Comparison of ENCODE assay signal across 9 cellular contexts in the genomic region with DNA sequence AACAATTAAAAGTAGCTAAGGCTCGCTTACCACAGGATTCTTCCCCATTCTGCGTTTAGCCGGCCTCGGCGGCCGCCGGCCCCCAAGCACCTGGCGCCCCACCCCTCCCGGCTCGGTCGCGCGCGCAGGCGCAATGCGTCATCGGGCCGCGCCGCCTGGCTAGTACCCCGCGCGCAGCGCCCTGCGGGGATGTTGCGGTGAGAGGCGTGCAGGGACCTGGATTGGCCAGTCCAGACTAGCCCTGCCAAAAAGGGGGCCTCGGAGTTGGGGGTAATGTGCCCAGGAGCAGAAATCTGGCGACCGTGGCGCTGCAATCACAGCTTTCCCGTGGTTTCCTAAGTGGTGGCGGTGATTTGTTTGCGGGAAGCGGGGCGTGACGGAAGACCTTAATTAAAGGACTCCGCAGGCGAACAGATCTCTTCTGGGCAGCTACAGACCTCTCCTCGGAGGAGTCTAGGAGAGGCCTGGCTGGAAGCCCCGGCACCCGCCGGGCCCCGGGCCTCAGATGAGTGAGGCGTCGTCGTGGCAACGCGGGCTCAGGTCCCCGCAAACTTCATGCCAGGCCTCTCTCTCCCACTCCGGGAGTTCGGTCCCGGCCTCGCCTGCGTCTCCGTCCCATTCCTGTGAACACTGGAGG. TPM values are rescaled to one million over a fixed set of nuclear protein-coding genes. Genes with fewer than 3 reads are reported as not detected.
A peak's percentile ranks its signal among the peaks of the same experiment; 100 is the strongest.
DNase-seq lines count a peak whose midpoint lies in the region; ATAC-seq, FAIRE-seq and TF ChIP-seq lines count a peak whose summit lies in the region.
"Had no signal": no experiment of that assay in that cellular context is flagged by ENCODE, and none has a peak within 500 bp of the region (broad histone marks: within the 10 kb centered on the region; RNA-seq: fewer than 3 reads in every experiment).

No MANE protein-coding gene starts in this region.

- no peak overlapping the region for H2AK5ac ChIP-seq in H1 (ENCODE audit: low read depth, low read length)

- TF ChIP-seq RAD21 in H1 (IDR thresholded peaks at IDR 0.05 in 1 of 2, conservative IDR thresholded peaks at IDR 0.05 in 1 of 2; ENCODE audit: low read depth in 2 of 2, low read length in 2 of 2) = no peak

- no peaks in the 10 kb centered on the region for H3K79me1 ChIP-seq in H1 (ENCODE audit: low read depth, low read length)

- peak overlapping the region; percentile 69 to 91 (median 88) for H3K27ac ChIP-seq in BLaER1 treated with 17β-estradiol and CSF1 and Interleukin-3, amounts not matched to agents 10 nM and 100 nM
- peak overlapping the region; percentile 82 for H3K27ac ChIP-seq in H1 (ENCODE audit: low read depth, low read length)

- no peak; a peak in 1 of 3 replicates for TF ChIP-seq EP300 in H1 (IDR thresholded peaks at IDR 0.05; ENCODE audit: borderline replicate concordance in 1 of 2, low read depth in 2 of 2, low read length in 2 of 2)

- H3K4me3 ChIP-seq in BLaER1 treated with 17β-estradiol and CSF1 and Interleukin-3, amounts not matched to agents 10 nM and 100 nM = peak overlapping the region; percentile 80 to 95 (median 88)
- peak overlapping the region; percentile 93 to 98 (median 96) for H3K4me3 ChIP-seq in H1 (ENCODE audit: extremely low read depth in 1 of 4, insufficient read depth in 2 of 4, low read depth in 3 of 4, low read length in 4 of 4)

- no peak overlapping the region for H4K91ac ChIP-seq in H1 (replicated peaks; ENCODE audit: insufficient read length, low read length)

- POLR2A ChIA-PET in H1 (lab: Charles Lee; ENCODE audit: partially characterized antibody) = interaction anchor here (0.6 to 3.1 kb wide), 9 partner anchors 9 to 542 kb away, joined by 3 to 17 read pairs (median 3); partner anchors contain the start of genes STRADB and TRAK2

- ATAC-seq in HG03457 (IDR thresholded peaks at IDR 0.05; ENCODE audit: unreplicated experiment) = peak; percentile 45

- peak overlapping the region; percentile 97; the same call in 1 of the 2 replicates for H4K8ac ChIP-seq in H1 (ENCODE audit: extremely low read depth, insufficient read depth, low read length)

- H2BK12ac ChIP-seq in H1 (ENCODE audit: low read depth, low read length) = no peak overlapping the region

- H3K23me2 ChIP-seq in H1 (ENCODE audit: low read depth, low read length) = no peaks in the 10 kb centered on the region; the same call in 1 of the 2 replicates

- peak overlapping the region; percentile 94 for H4K5ac ChIP-seq in H1 (ENCODE audit: insufficient read length, low read depth, low read length)

- peaks cover 0 to 19% (median 9%) of the 10 kb centered on the region in 11 experiments; a peak in 13 of 22 replicates for H3K36me3 ChIP-seq in BLaER1 treated with 17β-estradiol and CSF1 and Interleukin-3, amounts not matched to agents 10 nM and 100 nM
- H3K36me3 ChIP-seq in H1 (ENCODE audit: control insufficient read depth in 2 of 4, insufficient read depth in 4 of 4, low read length in 3 of 4) = peaks cover 0 to 15% (median 6%) of the 10 kb centered on the region in 4 experiments; a peak in 5 of 8 replicates

- H4K20me1 ChIP-seq in BLaER1 treated with 17β-estradiol and CSF1 and Interleukin-3, amounts not matched to agents 10 nM and 100 nM = no peaks in the 10 kb centered on the region
- H4K20me1 ChIP-seq in H1 (replicated peaks in 1 of 2; ENCODE audit: control insufficient read depth in 1 of 2, insufficient read depth in 2 of 2, low read length in 2 of 2) = no peaks in the 10 kb centered on the region

- no peaks in the 10 kb centered on the region for H3K9me3 ChIP-seq in BLaER1 treated with 17β-estradiol and CSF1 and Interleukin-3, amounts not matched to agents 10 nM and 100 nM (replicated peaks in 1 of 11)
- no peaks in the 10 kb centered on the region for H3K9me3 ChIP-seq in H1 (ENCODE audit: insufficient read depth in 2 of 2, low read depth in 1 of 2, low read length in 1 of 2)

- no peak overlapping the region for H2BK20ac ChIP-seq in H1 (ENCODE audit: low read length)

- H2BK120ac ChIP-seq in H1 (replicated peaks; ENCODE audit: low read depth, low read length) = no peak overlapping the region

- no peak overlapping the region for H3K4ac ChIP-seq in H1 (replicated peaks; ENCODE audit: insufficient read length, low read depth, low read length)

- H3K4me1 ChIP-seq in BLaER1 treated with 17β-estradiol and CSF1 and Interleukin-3, amounts not matched to agents 10 nM and 100 nM = peaks cover 10 to 18% (median 14%) of the 10 kb centered on the region in 10 experiments; a peak in 19 of 20 replicates
- H3K4me1 ChIP-seq in H1 (replicated peaks in 1 of 4; ENCODE audit: control insufficient read depth in 3 of 4, insufficient read depth in 4 of 4, low read length in 3 of 4) = peaks cover 0 to 5% (median 0%) of the 10 kb centered on the region in 4 experiments; a peak in 1 of 7 replicates

- H2BK15ac ChIP-seq in H1 (ENCODE audit: low read length) = no peak overlapping the region

- H2BK5ac ChIP-seq in H1 (ENCODE audit: low read depth, low read length) = peak overlapping the region; percentile 84

- H3K9ac ChIP-seq in BLaER1 treated with 17β-estradiol and CSF1 and Interleukin-3, amounts not matched to agents 10 nM and 100 nM = peak overlapping the region; percentile 86 to 91 (median 90)
- H3K9ac ChIP-seq in H1 (replicated peaks in 1 of 4; ENCODE audit: extremely low read depth in 1 of 4, low read depth in 3 of 4, low read length in 3 of 4) = peak overlapping the region; percentile 75 to 98 (median 90)

- peak overlapping the region; percentile 43 for H3K56ac ChIP-seq in H1 (replicated peaks; ENCODE audit: insufficient read length, low read depth, low read length)

- no peak for FAIRE-seq in H1 (lab: Jason Lieb, UNC)
- FAIRE-seq: endometrium had no signal

- 1% methylated on average over 46 of the region's 56 CpGs; no CpG with 5 or more reads in 1 of the 2 experiments for WGBS in H1 (ENCODE audit: extremely low coverage in 1 of 2, insufficient coverage in 1 of 2, insufficient read length in 1 of 2, insufficient replicate concordance in 2 of 2, low coverage in 1 of 2, low lambda C conversion rate in 2 of 2, missing lambda C conversion rate in 1 of 2), 2 experiments

- H2AFZ ChIP-seq in H1 (ENCODE audit: low read length) = peak overlapping the region; percentile 99

- H3K18ac ChIP-seq in H1 (ENCODE audit: extremely low read depth, low read length) = no peak overlapping the region

- no peaks in the 10 kb centered on the region for H3K27me3 ChIP-seq in BLaER1 treated with 17β-estradiol and CSF1 and Interleukin-3, amounts not matched to agents 10 nM and 100 nM
- H3K27me3 ChIP-seq in H1 (replicated peaks in 1 of 4; ENCODE audit: control insufficient read depth in 3 of 4, extremely low read depth in 1 of 4, insufficient read depth in 3 of 4, low read length in 3 of 4) = no peaks in the 10 kb centered on the region

- no peak overlapping the region for H3K23ac ChIP-seq in H1 (ENCODE audit: insufficient read length)

- DNase-seq in GM19240 (ENCODE audit: insufficient read length, low spot score) = peak; percentile 63
- DNase-seq in NCI-H82 treated with DMSO at 0.1 percent for 48 hours (lab: John Stamatoyannopoulos, UW; ENCODE audit: unreplicated experiment) = peak; percentile 58
- DNase-seq in activated CD8-positive, alpha-beta memory T cell treated with anti-CD3 and anti-CD28 coated beads for 48 hours (ENCODE audit: low read depth in 2 of 3, low spot score in 2 of 3) = peak; percentile 73 to 80 (median 74)
- DNase-seq in H1 (ENCODE audit: low read depth in 1 of 2, low spot score in 2 of 2) = peak; percentile 39 to 97
- DNase-seq in mesenteric fat pad (ENCODE audit: low spot score) = peak; percentile 95
- DNase-seq in stimulated activated CD8-positive, alpha-beta memory T cell treated with anti-CD3 and anti-CD28 coated beads, Interleukin-15, amount 100 ng/mL, for 1 hour (ENCODE audit: low read depth) = peak; percentile 69

- peak overlapping the region; percentile 84 to 95 (median 90) for H3K4me2 ChIP-seq in BLaER1 treated with 17β-estradiol and CSF1 and Interleukin-3, amounts not matched to agents 10 nM and 100 nM
- H3K4me2 ChIP-seq in H1 (ENCODE audit: insufficient read depth in 1 of 2, low read depth in 2 of 2, low read length in 2 of 2) = peak overlapping the region; percentile 64 to 81

- peak; percentile 80 to 82; a peak in 2 of 3 replicates for TF ChIP-seq POLR2A in H1 (IDR thresholded peaks at IDR 0.05; ENCODE audit: control extremely low read depth in 1 of 2, low read depth in 2 of 2, low read length in 2 of 2)

- no peak for TF ChIP-seq CTCF in H1 (IDR thresholded peaks at IDR 0.05; ENCODE audit: control extremely low read depth in 1 of 3, insufficient read depth in 1 of 3, low read depth in 1 of 3, low read length in 3 of 3)

- no peak overlapping the region for H3K14ac ChIP-seq in H1 (ENCODE audit: insufficient read length)

- peaks cover 0 to 28% of the 10 kb centered on the region in 2 experiments; a peak in 2 of 4 replicates for H3K79me2 ChIP-seq in H1 (ENCODE audit: control insufficient read depth in 1 of 2, insufficient read depth in 2 of 2, low read length in 2 of 2)

- CTCF ChIA-PET in H1 (lab: Charles Lee; ENCODE audit: partially characterized antibody) = interaction anchor here (1.9 kb wide), 1 partner anchor 11 kb away, joined by 6 read pairs; no protein-coding TSS in a partner anchor

TF ChIP-seq in H1, 55 proteins besides CTCF, POLR2A, EP300 and RAD21 (continues in another document):
- TF ChIP-seq EGR1 (IDR thresholded peaks at IDR 0.05; ENCODE audit: borderline replicate concordance, low read depth, low read length) (no peak), SAP30 (IDR thresholded peaks at IDR 0.05; ENCODE audit: insufficient read depth, insufficient replicate concordance, low read length) (no peak)

RNA-seq across cellular contexts. Expression of gene TMEM237, which starts 0.6 kb away (rescaled TPM):
- total RNA-seq in H1 (2021; fragmentation: NEBNext Ultra II Directional; extraction: Animal tissue kit (Norgen Biotek cat#: 25700)) = 36.8 and 41.0 TPM in 2 replicates
- polyA plus RNA-seq in H1 (2011; rRNA removed) = 14.1 and 26.1 TPM in 2 replicates
- 27.0 TPM for polyA plus RNA-seq in H1 (2011; cell fraction: cytosol; rRNA removed)
- 13.9 TPM for polyA plus RNA-seq in H1 (2011; cell fraction: nucleus; rRNA removed)
- polyA plus RNA-seq in H1 (2012, experiment 1 of 2) = 25.7 to 36.6 TPM (median 30.1 TPM) in 4 replicates
- 5.9 TPM for polyA plus RNA-seq in H1 (2012, experiment 2 of 2)
- polyA plus RNA-seq in H1 (2013, experiment 1 of 2) = 40.2 TPM
- 37.4 TPM for polyA plus RNA-seq in H1 (2013, experiment 2 of 2)
- polyA minus RNA-seq in H1 (2011; rRNA and poly(A)+ RNA removed) = 21.8 and 34.4 TPM in 2 replicates
- 23.9 TPM for polyA minus RNA-seq in H1 (2011; cell fraction: cytosol; rRNA and poly(A)+ RNA removed)
- polyA minus RNA-seq in H1 (2011; cell fraction: nucleus; rRNA and poly(A)+ RNA removed) = 35.1 TPM
- total RNA-seq in mesenteric fat pad = 14.7 TPM

RNA-seq across cellular contexts. Expression of gene MPP4, which starts 55.7 kb away (rescaled TPM):
- total RNA-seq in H1 (2021; fragmentation: NEBNext Ultra II Directional; extraction: Animal tissue kit (Norgen Biotek cat#: 25700)) = 0.15 TPM in 1 of 2 replicates, not detected in the other
- not detected in 2 replicates for polyA plus RNA-seq in H1 (2011; rRNA removed)
- not detected for polyA plus RNA-seq in H1 (2011; cell fraction: cytosol; rRNA removed)
- polyA plus RNA-seq in H1 (2011; cell fraction: nucleus; rRNA removed) = not detected
- not detected in 4 replicates for polyA plus RNA-seq in H1 (2012, experiment 1 of 2)
- polyA plus RNA-seq in H1 (2012, experiment 2 of 2) = not detected
- polyA plus RNA-seq in H1 (2013, experiment 1 of 2) = not detected
- polyA plus RNA-seq in H1 (2013, experiment 2 of 2) = 0.02 TPM
- polyA minus RNA-seq in H1 (2011; rRNA and poly(A)+ RNA removed) = 0.10 and 0.16 TPM in 2 replicates
- not detected for polyA minus RNA-seq in H1 (2011; cell fraction: cytosol; rRNA and poly(A)+ RNA removed)
- polyA minus RNA-seq in H1 (2011; cell fraction: nucleus; rRNA and poly(A)+ RNA removed) = not detected
- not detected for total RNA-seq in mesenteric fat pad

Comparison
In these comparisons a context has a peak if more than half of its experiments do, and no peak if none do; other contexts are left out.
1. Peak in every context shown above with its lines: DNase-seq, ATAC-seq, H3K4me3 ChIP-seq and H3K27ac ChIP-seq.